Comparison of ENCODE assay signal across 1 cellular context in the genomic region with DNA sequence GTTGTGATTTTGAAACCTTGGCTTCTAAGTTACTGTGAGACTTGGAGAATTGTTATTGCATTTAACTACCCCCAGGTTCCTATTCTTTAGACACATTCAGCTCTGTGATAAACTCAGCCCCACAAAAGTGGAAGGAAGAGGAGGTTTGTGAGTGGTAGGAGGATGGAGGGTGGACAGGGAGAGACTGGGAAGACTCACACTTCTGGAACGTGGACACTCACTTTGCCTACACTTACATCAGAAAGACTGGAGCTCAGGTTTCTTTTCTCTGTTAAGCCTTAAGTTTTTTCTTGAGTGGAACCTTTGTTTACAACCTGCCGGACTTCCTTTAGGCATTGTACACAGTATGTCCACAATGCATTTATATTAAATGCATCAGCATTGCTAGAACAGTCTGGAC.
TF ChIP-seq lines count a peak whose summit lies in the region.

No MANE protein-coding gene starts in this region.

TF ChIP-seq in A549, 52 proteins besides CTCF, POLR2A, EP300 and RAD21 (continued from another document):
- TF ChIP-seq HES2 (IDR thresholded peaks at IDR 0.05), result no peak
